Comparison of ENCODE assay signal across 28 cellular contexts in the genomic region with DNA sequence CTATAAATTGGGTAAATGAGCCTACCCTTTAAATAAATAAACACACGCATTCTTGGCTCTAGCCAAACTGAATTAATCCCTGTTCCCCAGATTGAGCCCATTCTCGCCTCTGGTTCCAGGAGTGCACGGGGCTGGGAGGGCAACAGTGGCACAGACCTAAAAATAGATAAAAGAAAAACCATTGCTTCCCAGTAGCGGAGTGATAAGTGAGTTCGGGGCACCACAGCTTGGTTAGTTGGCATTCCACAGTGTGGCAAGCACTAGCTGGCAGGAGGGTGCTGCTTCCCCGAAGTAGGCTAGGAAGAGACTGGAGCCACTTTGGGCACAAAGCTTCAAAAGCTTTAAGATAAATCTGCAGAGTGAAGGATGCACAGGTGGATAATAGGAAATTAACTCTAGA.
"Had no signal": no experiment of that assay in that cellular context is flagged by ENCODE, and none has a peak within 500 bp of the region (broad histone marks: within the 10 kb centered on the region; RNA-seq: fewer than 3 reads in every experiment).

No MANE protein-coding gene starts in this region.

- H3K36me3 ChIP-seq: ascending aorta, breast epithelium, cardiac muscle cell, WERI-Rb-1 had no signal

- H3K4me3 ChIP-seq: ascending aorta, breast epithelium, cardiac muscle cell, coronary artery had no signal

- H3K4me1 ChIP-seq: ascending aorta, breast epithelium had no signal

- ATAC-seq: activated CD4-positive, alpha-beta T cell treated with anti-CD3 and anti-CD28 coated beads for 36 hours; activated naive CD4-positive, alpha-beta T cell treated with anti-CD3 and anti-CD28 coated beads, Interleukin-2, amount 50 U/mL, for 72 hours; activated T-cell treated with anti-CD3 and anti-CD28 coated beads, Interleukin-2, amount 50 U/mL, for 72 hours; esophagus mucosa; T-helper 17 cell had no signal

- H3K27ac ChIP-seq: ascending aorta, breast epithelium, cardiac muscle cell, coronary artery, dorsolateral prefrontal cortex, WERI-Rb-1 had no signal

- H3K27me3 ChIP-seq: ascending aorta, breast epithelium, cardiac muscle cell, dorsolateral prefrontal cortex had no signal

- DNase-seq: activated CD4-positive, alpha-beta memory T cell treated with anti-CD3 and anti-CD28 coated beads for 36 hours; activated CD4-positive, alpha-beta T cell treated with anti-CD3 and anti-CD28 coated beads for 36 hours; activated CD4-positive, alpha-beta T cell treated with anti-CD3 and anti-CD28 coated beads, Interleukin-2, amount 10 ng/mL, durations not matched to agents 24 days and 14 days; activated CD4-positive, CD25-positive, alpha-beta regulatory T cell; activated CD4-positive, CD25-positive, alpha-beta regulatory T cell treated with anti-CD3 and anti-CD28 coated beads, Interleukin-2, amount 50 U/mL, for 72 hours; activated CD8-positive, alpha-beta memory T cell treated with anti-CD3 and anti-CD28 coated beads, Interleukin-2, amount 50 U/mL, for 48 hours; activated gamma-delta T cell; activated naive CD4-positive, alpha-beta T cell; activated naive CD4-positive, alpha-beta T cell treated with anti-CD3 and anti-CD28 coated beads, Interleukin-2, amount 10 ng/mL, durations not matched to agents 7 days and 5 days; activated naive CD8-positive, alpha-beta T cell treated with anti-CD3 and anti-CD28 coated beads, Interleukin-2, amount 10 ng/mL, durations not matched to agents 7 days and 5 days; activated T-cell treated with anti-CD3 and anti-CD28 coated beads for 4 hours; activated T-cell treated with anti-CD3 and anti-CD28 coated beads, Interleukin-2, amount 50 U/mL, for 24 hours; activated T-cell treated with anti-CD3 and anti-CD28 coated beads, Interleukin-2, amount 50 U/mL, for 72 hours; dorsolateral prefrontal cortex; effector memory CD4-positive, alpha-beta T cell; endodermal cell; foreskin melanocyte; glutamatergic neuron; T-helper 1 cell; T-helper 17 cell; T1000; WERI-Rb-1 had no signal

- H3K9me3 ChIP-seq: ascending aorta, breast epithelium had no signal
